In genomic region chr19:16326401-16327130, GRCh38 we compare ENCODE assay signal across 8 cellular contexts. TPM values are rescaled to one million over a fixed set of nuclear protein-coding genes. Genes with fewer than 3 reads are reported as not detected.
A peak's percentile ranks its signal among the peaks of the same experiment; 100 is the strongest.
DNase-seq lines count a peak whose midpoint lies in the region; ATAC-seq and TF ChIP-seq lines count a peak whose summit lies in the region.

No MANE protein-coding gene starts in this region.

- intact Hi-C loops in stomach (cut with DNase I; ENCODE audit: low total_unique reads): loop anchor here (10.0 kb wide), 1 partner anchor 52 kb away; no protein-coding TSS in a partner anchor

- H3K4me3 ChIP-seq in kidney epithelial cell (ENCODE audit: low read depth, low read length): peak overlapping the region; percentile 29
- peak overlapping the region; percentile 77 to 94 (median 84) for H3K4me3 ChIP-seq in stomach

- H3K4me1 ChIP-seq in stomach: peaks cover 28 to 75% (median 43%) of the 10 kb centered on the region in 4 donors

- POLR2A ChIA-PET in activated naive CD8-positive, alpha-beta T cell treated with anti-CD3 and anti-CD28 coated beads, Interleukin-2, amount 10 ng/mL, durations not matched to agents 7 days and 5 days (lab: Charles Lee): interaction anchor here (1.5 to 10.1 kb wide), 5 partner anchors 12 to 58 kb away, joined by 4 to 532 read pairs (median 30); no protein-coding TSS in a partner anchor

- H3K27me3 ChIP-seq in kidney epithelial cell (ENCODE audit: control insufficient read depth, insufficient read depth, low read length) (peaks cover 14% of the 10 kb centered on the region), stomach (no peaks in the 10 kb centered on the region)

- H3K9me3 ChIP-seq in stomach: no peaks in the 10 kb centered on the region

- peak overlapping the region; percentile 91 to 98 (median 97) for H3K27ac ChIP-seq in stomach

- no peak for ATAC-seq in activated CD4-positive, CD25-positive, alpha-beta regulatory T cell treated with anti-CD3 and anti-CD28 coated beads, Interleukin-2, amount 50 U/mL, for 24 hours
- peak; percentile 4 for ATAC-seq in activated naive CD8-positive, alpha-beta T cell treated with anti-CD3 and anti-CD28 coated beads, Interleukin-2, amount 10 ng/mL, durations not matched to agents 7 days and 5 days (ENCODE audit: low read depth)
- ATAC-seq in GM21576 (IDR thresholded peaks at IDR 0.05; ENCODE audit: unreplicated experiment): no peak

- no peak for TF ChIP-seq CTCF in kidney epithelial cell (IDR thresholded peaks at IDR 0.05; ENCODE audit: insufficient read depth, low read length, poor library complexity, severe bottlenecking)
- TF ChIP-seq CTCF in stomach (IDR thresholded peaks at IDR 0.05): no peak

- H3K27me3 Mint-ChIP-seq in activated naive CD8-positive, alpha-beta T cell treated with anti-CD3 and anti-CD28 coated beads, Interleukin-2, amount 10 ng/mL, durations not matched to agents 7 days and 5 days: peaks cover 43% of the 10 kb centered on the region

- peak; percentile 41 for DNase-seq in activated CD4-positive, CD25-positive, alpha-beta regulatory T cell treated with anti-CD3 and anti-CD28 coated beads, Interleukin-2, amount 50 U/mL, for 72 hours
- DNase-seq in activated naive CD8-positive, alpha-beta T cell treated with anti-CD3 and anti-CD28 coated beads, Interleukin-2, amount 10 ng/mL, durations not matched to agents 7 days and 5 days: peak; percentile 66
- DNase-seq in kidney epithelial cell (ENCODE audit: low read depth) (no peak), stomach (no peak), NCI-H1930 (lab: John Stamatoyannopoulos, UW) (no peak), NCI-H2196 (lab: John Stamatoyannopoulos, UW; ENCODE audit: unreplicated experiment) (no peak)

- no peak for TF ChIP-seq EP300 in stomach (IDR thresholded peaks at IDR 0.05)

- 58 to 75% (median 65%) methylated on average over 43 to 55 of the region's 55 CpGs for WGBS in stomach, 5 donors

- TF ChIP-seq POLR2A in stomach (IDR thresholded peaks at IDR 0.05): no peak

- peaks cover 43% of the 10 kb centered on the region for H3K4me1 Mint-ChIP-seq in activated naive CD8-positive, alpha-beta T cell treated with anti-CD3 and anti-CD28 coated beads, Interleukin-2, amount 10 ng/mL, durations not matched to agents 7 days and 5 days

- H3K36me3 Mint-ChIP-seq in activated naive CD8-positive, alpha-beta T cell treated with anti-CD3 and anti-CD28 coated beads, Interleukin-2, amount 10 ng/mL, durations not matched to agents 7 days and 5 days: peaks cover 34% of the 10 kb centered on the region

- peak overlapping the region; percentile 89 for H3K27ac Mint-ChIP-seq in activated naive CD8-positive, alpha-beta T cell treated with anti-CD3 and anti-CD28 coated beads, Interleukin-2, amount 10 ng/mL, durations not matched to agents 7 days and 5 days

- H3K36me3 ChIP-seq in kidney epithelial cell (ENCODE audit: control insufficient read depth, insufficient read depth, low read length) (no peaks in the 10 kb centered on the region), stomach (peaks cover 16 to 32% (median 27%) of the 10 kb centered on the region in 4 donors)

- H3K9me3 Mint-ChIP-seq in activated naive CD8-positive, alpha-beta T cell treated with anti-CD3 and anti-CD28 coated beads, Interleukin-2, amount 10 ng/mL, durations not matched to agents 7 days and 5 days: no peaks in the 10 kb centered on the region

- H3K4me3 Mint-ChIP-seq in activated naive CD8-positive, alpha-beta T cell treated with anti-CD3 and anti-CD28 coated beads, Interleukin-2, amount 10 ng/mL, durations not matched to agents 7 days and 5 days: peak overlapping the region; percentile 92

RNA-seq across cellular contexts. Expression of gene KLF2, which starts 1.9 kb away (rescaled TPM):
- total RNA-seq in activated naive CD8-positive, alpha-beta T cell treated with anti-CD3 and anti-CD28 coated beads, Interleukin-2, amount 10 ng/mL, durations not matched to agents 7 days and 5 days: 100 to 1,000 TPM; 172 to 193 TPM
- 0.67 and 1.9 TPM in 2 replicates for total RNA-seq in kidney epithelial cell
- 100 to 1,000 TPM in 1 of 5 donors, 10 to 100 TPM in 4; 31.0 to 107 (median 72.3) TPM for total RNA-seq in stomach
- polyA plus RNA-seq in stomach: 10 to 100 TPM in 2 of 3 donors, 1 to 10 TPM in 1; 9.5 to 69.5 (median 16.7) TPM

Comparison
In these comparisons a context has a peak if more than half of its experiments do, and no peak if none do; other contexts are left out.
1. DNase-seq: peak in activated CD4-positive, CD25-positive, alpha-beta regulatory T cell treated with anti-CD3 and anti-CD28 coated beads, Interleukin-2, amount 50 U/mL, for 72 hours (single experiment) and activated naive CD8-positive, alpha-beta T cell treated with anti-CD3 and anti-CD28 coated beads, Interleukin-2, amount 10 ng/mL, durations not matched to agents 7 days and 5 days (single experiment); none in kidney epithelial cell (single experiment), stomach (single experiment), NCI-H1930 (0 of 2) and NCI-H2196 (single experiment).
2. RNA of gene KLF2, which starts 1.9 kb away (total RNA-seq): 172 to 193 TPM in activated naive CD8-positive, alpha-beta T cell treated with anti-CD3 and anti-CD28 coated beads, Interleukin-2, amount 10 ng/mL, durations not matched to agents 7 days and 5 days and 31.0 to 107 TPM in stomach; 0.67 to 1.9 TPM in kidney epithelial cell; every median in the first group is over 10 times any median in the second.